ENCODE assay signal across 1 cellular context in the genomic region with DNA sequence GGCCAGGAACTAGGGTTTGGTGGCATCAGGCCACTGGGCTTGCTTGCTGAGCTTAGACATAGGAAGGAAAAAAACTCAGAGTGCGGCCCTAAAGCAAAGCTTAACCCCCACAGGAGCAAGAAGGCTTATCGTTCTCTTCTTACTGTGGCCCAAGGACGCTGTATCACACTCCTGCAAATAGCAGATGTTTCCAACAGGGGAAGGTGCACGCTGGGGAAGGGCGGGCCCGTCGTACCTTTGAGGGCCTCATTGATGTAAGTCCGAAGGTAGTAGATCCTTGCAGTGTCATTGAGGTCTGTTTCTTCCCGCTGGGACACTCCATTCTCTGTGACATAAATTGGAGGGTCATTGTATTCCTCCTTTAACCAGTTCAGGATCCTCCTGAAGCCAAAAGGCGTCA.
TF ChIP-seq lines count a peak whose summit lies in the region.

No MANE protein-coding gene starts in this region.

TF ChIP-seq in K562, 482 proteins besides CTCF, POLR2A, EP300 and RAD21 (continues in another document):
- TF ChIP-seq TAL1 (IDR thresholded peaks at IDR 0.05), result peak; percentile 68; the same call in 1 of the 2 replicates
- no peak for TF ChIP-seq ZNF354B (CRISPR knock-in tag; IDR thresholded peaks at IDR 0.05)
- no peak for TF ChIP-seq RBM25 (IDR thresholded peaks at IDR 0.05; ENCODE audit: low read depth, low read length, severe bottlenecking)
- no peak for TF ChIP-seq ZNF695 (CRISPR knock-in tag; IDR thresholded peaks at IDR 0.05)
- TF ChIP-seq CBFA2T2 (conservative IDR thresholded peaks at IDR 0.05), result peak; percentile 72
- TF ChIP-seq CBX1 (IDR thresholded peaks at IDR 0.05; ENCODE audit: low read depth), result no peak
- TF ChIP-seq SRSF3 (IDR thresholded peaks at IDR 0.05; ENCODE audit: insufficient read depth, low read length), result no peak
- TF ChIP-seq CBFA2T3 (IDR thresholded peaks at IDR 0.05), result peak; percentile 85
- peak; percentile 70 for TF ChIP-seq TEAD4 (IDR thresholded peaks at IDR 0.05; ENCODE audit: low read length)
- no peak for TF ChIP-seq TEAD4 (CRISPR knock-in tag; IDR thresholded peaks at IDR 0.05; ENCODE audit: borderline replicate concordance)
- TF ChIP-seq RAD51 (IDR thresholded peaks at IDR 0.05; ENCODE audit: borderline replicate concordance, low read depth), result no peak
- no peak for TF ChIP-seq NR2C2 (CRISPR knock-in tag; IDR thresholded peaks at IDR 0.05)
- TF ChIP-seq NR2C2 (tag; IDR thresholded peaks at IDR 0.05), result no peak
- TF ChIP-seq, protein P1, sequence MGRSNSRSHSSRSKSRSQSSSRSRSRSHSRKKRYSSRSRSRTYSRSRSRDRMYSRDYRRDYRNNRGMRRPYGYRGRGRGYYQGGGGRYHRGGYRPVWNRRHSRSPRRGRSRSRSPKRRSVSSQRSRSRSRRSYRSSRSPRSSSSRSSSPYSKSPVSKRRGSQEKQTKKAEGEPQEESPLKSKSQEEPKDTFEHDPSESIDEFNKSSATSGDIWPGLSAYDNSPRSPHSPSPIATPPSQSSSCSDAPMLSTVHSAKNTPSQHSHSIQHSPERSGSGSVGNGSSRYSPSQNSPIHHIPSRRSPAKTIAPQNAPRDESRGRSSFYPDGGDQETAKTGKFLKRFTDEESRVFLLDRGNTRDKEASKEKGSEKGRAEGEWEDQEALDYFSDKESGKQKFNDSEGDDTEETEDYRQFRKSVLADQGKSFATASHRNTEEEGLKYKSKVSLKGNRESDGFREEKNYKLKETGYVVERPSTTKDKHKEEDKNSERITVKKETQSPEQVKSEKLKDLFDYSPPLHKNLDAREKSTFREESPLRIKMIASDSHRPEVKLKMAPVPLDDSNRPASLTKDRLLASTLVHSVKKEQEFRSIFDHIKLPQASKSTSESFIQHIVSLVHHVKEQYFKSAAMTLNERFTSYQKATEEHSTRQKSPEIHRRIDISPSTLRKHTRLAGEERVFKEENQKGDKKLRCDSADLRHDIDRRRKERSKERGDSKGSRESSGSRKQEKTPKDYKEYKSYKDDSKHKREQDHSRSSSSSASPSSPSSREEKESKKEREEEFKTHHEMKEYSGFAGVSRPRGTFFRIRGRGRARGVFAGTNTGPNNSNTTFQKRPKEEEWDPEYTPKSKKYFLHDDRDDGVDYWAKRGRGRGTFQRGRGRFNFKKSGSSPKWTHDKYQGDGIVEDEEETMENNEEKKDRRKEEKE (IDR thresholded peaks at IDR 0.05; ENCODE audit: borderline replicate concordance in 1 of 2, control insufficient read depth in 1 of 2, low read depth in 2 of 2, low read length in 1 of 2), result no peak
- no peak for TF ChIP-seq MTA3 (IDR thresholded peaks at IDR 0.05; ENCODE audit: borderline replicate concordance)
- TF ChIP-seq, protein P2, sequence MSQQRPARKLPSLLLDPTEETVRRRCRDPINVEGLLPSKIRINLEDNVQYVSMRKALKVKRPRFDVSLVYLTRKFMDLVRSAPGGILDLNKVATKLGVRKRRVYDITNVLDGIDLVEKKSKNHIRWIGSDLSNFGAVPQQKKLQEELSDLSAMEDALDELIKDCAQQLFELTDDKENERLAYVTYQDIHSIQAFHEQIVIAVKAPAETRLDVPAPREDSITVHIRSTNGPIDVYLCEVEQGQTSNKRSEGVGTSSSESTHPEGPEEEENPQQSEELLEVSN (IDR thresholded peaks at IDR 0.05; ENCODE audit: borderline replicate concordance in 1 of 2, extremely low read depth in 1 of 2, insufficient read depth in 1 of 2, insufficient read length in 1 of 2, low read depth in 1 of 2, low read length in 1 of 2, poor library complexity in 1 of 2, severe bottlenecking in 1 of 2), result peak in 1 of 2 experiments; percentile 15
- no peak for TF ChIP-seq ZNF408 (CRISPR knock-in tag; IDR thresholded peaks at IDR 0.05; ENCODE audit: low read depth)
- no peak for TF ChIP-seq SETDB1 (IDR thresholded peaks at IDR 0.05; ENCODE audit: low read length)
- no peak for TF ChIP-seq ZBTB1 (CRISPR knock-in tag; IDR thresholded peaks at IDR 0.05; ENCODE audit: borderline replicate concordance, low read depth)
- TF ChIP-seq CHD2 (IDR thresholded peaks at IDR 0.05; ENCODE audit: low read depth, low read length), result no peak
- TF ChIP-seq STAT5A (IDR thresholded peaks at IDR 0.05; ENCODE audit: borderline replicate concordance, low read length), result peak; percentile 48; the same call in 1 of the 2 replicates
- TF ChIP-seq POLR2B (IDR thresholded peaks at IDR 0.05; ENCODE audit: low read depth, partially characterized antibody), result no peak
- TF ChIP-seq YBX1 (IDR thresholded peaks at IDR 0.05), result no peak
- peak in 1 of 2 experiments; percentile 39; a peak in 1 of 4 replicates for TF ChIP-seq TRIM24 (IDR thresholded peaks at IDR 0.05)
- TF ChIP-seq ZNF699 (CRISPR knock-in tag; IDR thresholded peaks at IDR 0.05; ENCODE audit: insufficient replicate concordance), result no peak
- TF ChIP-seq POLR2AphosphoS5 (IDR thresholded peaks at IDR 0.05; ENCODE audit: control insufficient read depth, insufficient read depth, low read depth, low read length), result 0 out of 2 replicates have a peak, but pooled peaks have one; percentile 23
- TF ChIP-seq ZFX (CRISPR knock-in tag; IDR thresholded peaks at IDR 0.05), result no peak
- no peak for TF ChIP-seq FOXK2 (conservative IDR thresholded peaks at IDR 0.05 in 1 of 2, IDR thresholded peaks at IDR 0.05 in 1 of 2; ENCODE audit: low read depth in 2 of 2)
- no peak for TF ChIP-seq MEF2A (IDR thresholded peaks at IDR 0.05; ENCODE audit: control insufficient read depth, low read depth, low read length)
- TF ChIP-seq DPF2 (IDR thresholded peaks at IDR 0.05), result peak; percentile 43
- TF ChIP-seq TCF3 (CRISPR knock-in tag; IDR thresholded peaks at IDR 0.05), result peak; percentile 65
- no peak for TF ChIP-seq TEAD2 (tag; IDR thresholded peaks at IDR 0.05)
- TF ChIP-seq MAZ (CRISPR knock-in tag; conservative IDR thresholded peaks at IDR 0.05 in 1 of 2, IDR thresholded peaks at IDR 0.05 in 1 of 2), result no peak
- TF ChIP-seq, protein P3, sequence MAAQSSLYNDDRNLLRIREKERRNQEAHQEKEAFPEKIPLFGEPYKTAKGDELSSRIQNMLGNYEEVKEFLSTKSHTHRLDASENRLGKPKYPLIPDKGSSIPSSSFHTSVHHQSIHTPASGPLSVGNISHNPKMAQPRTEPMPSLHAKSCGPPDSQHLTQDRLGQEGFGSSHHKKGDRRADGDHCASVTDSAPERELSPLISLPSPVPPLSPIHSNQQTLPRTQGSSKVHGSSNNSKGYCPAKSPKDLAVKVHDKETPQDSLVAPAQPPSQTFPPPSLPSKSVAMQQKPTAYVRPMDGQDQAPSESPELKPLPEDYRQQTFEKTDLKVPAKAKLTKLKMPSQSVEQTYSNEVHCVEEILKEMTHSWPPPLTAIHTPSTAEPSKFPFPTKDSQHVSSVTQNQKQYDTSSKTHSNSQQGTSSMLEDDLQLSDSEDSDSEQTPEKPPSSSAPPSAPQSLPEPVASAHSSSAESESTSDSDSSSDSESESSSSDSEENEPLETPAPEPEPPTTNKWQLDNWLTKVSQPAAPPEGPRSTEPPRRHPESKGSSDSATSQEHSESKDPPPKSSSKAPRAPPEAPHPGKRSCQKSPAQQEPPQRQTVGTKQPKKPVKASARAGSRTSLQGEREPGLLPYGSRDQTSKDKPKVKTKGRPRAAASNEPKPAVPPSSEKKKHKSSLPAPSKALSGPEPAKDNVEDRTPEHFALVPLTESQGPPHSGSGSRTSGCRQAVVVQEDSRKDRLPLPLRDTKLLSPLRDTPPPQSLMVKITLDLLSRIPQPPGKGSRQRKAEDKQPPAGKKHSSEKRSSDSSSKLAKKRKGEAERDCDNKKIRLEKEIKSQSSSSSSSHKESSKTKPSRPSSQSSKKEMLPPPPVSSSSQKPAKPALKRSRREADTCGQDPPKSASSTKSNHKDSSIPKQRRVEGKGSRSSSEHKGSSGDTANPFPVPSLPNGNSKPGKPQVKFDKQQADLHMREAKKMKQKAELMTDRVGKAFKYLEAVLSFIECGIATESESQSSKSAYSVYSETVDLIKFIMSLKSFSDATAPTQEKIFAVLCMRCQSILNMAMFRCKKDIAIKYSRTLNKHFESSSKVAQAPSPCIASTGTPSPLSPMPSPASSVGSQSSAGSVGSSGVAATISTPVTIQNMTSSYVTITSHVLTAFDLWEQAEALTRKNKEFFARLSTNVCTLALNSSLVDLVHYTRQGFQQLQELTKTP (IDR thresholded peaks at IDR 0.05; ENCODE audit: low read depth in 1 of 2, partially characterized antibody in 2 of 2), result no peak
- no peak for TF ChIP-seq HCFC1 (IDR thresholded peaks at IDR 0.05; ENCODE audit: low read depth, low read length)
- no peak for TF ChIP-seq ZC3H11A (IDR thresholded peaks at IDR 0.05; ENCODE audit: low read depth, low read length)
- TF ChIP-seq CTBP1 (IDR thresholded peaks at IDR 0.05; ENCODE audit: borderline replicate concordance), result peak; percentile 11; the same call in 1 of the 2 replicates
- TF ChIP-seq ZNF324 (CRISPR knock-in tag; IDR thresholded peaks at IDR 0.05), result no peak
- TF ChIP-seq, protein P4, sequence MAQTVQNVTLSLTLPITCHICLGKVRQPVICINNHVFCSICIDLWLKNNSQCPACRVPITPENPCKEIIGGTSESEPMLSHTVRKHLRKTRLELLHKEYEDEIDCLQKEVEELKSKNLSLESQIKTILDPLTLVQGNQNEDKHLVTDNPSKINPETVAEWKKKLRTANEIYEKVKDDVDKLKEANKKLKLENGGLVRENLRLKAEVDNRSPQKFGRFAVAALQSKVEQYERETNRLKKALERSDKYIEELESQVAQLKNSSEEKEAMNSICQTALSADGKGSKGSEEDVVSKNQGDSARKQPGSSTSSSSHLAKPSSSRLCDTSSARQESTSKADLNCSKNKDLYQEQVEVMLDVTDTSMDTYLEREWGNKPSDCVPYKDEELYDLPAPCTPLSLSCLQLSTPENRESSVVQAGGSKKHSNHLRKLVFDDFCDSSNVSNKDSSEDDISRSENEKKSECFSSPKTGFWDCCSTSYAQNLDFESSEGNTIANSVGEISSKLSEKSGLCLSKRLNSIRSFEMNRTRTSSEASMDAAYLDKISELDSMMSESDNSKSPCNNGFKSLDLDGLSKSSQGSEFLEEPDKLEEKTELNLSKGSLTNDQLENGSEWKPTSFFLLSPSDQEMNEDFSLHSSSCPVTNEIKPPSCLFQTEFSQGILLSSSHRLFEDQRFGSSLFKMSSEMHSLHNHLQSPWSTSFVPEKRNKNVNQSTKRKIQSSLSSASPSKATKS (CRISPR knock-in tag; IDR thresholded peaks at IDR 0.05), result no peak
- peak; percentile 49; the same call in 1 of the 2 replicates for TF ChIP-seq NCOR1 (IDR thresholded peaks at IDR 0.05)
- TF ChIP-seq ZSCAN29 (IDR thresholded peaks at IDR 0.05), result no peak
- no peak for TF ChIP-seq PCBP1 (IDR thresholded peaks at IDR 0.05; ENCODE audit: low read depth, low read length, poor library complexity, severe bottlenecking)
- peak; percentile 58 for TF ChIP-seq ARID1B (IDR thresholded peaks at IDR 0.05)
- TF ChIP-seq NCOA6 (IDR thresholded peaks at IDR 0.05), result no peak
- TF ChIP-seq ZNF175 (CRISPR knock-in tag; IDR thresholded peaks at IDR 0.05; ENCODE audit: low read depth), result no peak
- no peak for TF ChIP-seq HNRNPLL (IDR thresholded peaks at IDR 0.05; ENCODE audit: low read depth, low read length, poor library complexity, severe bottlenecking)
- TF ChIP-seq CBX2 (IDR thresholded peaks at IDR 0.05; ENCODE audit: insufficient read depth, low read length, poor library complexity, severe bottlenecking), result no peak
- TF ChIP-seq TCFL5 (CRISPR knock-in tag; conservative IDR thresholded peaks at IDR 0.05), result no peak
- no peak for TF ChIP-seq PRMT5 (CRISPR knock-in tag; IDR thresholded peaks at IDR 0.05)
- no peak for TF ChIP-seq ZNF79 (CRISPR knock-in tag; IDR thresholded peaks at IDR 0.05; ENCODE audit: low read depth)
- TF ChIP-seq, protein P5, sequence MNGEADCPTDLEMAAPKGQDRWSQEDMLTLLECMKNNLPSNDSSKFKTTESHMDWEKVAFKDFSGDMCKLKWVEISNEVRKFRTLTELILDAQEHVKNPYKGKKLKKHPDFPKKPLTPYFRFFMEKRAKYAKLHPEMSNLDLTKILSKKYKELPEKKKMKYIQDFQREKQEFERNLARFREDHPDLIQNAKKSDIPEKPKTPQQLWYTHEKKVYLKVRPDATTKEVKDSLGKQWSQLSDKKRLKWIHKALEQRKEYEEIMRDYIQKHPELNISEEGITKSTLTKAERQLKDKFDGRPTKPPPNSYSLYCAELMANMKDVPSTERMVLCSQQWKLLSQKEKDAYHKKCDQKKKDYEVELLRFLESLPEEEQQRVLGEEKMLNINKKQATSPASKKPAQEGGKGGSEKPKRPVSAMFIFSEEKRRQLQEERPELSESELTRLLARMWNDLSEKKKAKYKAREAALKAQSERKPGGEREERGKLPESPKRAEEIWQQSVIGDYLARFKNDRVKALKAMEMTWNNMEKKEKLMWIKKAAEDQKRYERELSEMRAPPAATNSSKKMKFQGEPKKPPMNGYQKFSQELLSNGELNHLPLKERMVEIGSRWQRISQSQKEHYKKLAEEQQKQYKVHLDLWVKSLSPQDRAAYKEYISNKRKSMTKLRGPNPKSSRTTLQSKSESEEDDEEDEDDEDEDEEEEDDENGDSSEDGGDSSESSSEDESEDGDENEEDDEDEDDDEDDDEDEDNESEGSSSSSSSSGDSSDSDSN (IDR thresholded peaks at IDR 0.05; ENCODE audit: borderline replicate concordance in 1 of 2, low read depth in 2 of 2, low read length in 2 of 2), result no peak
- TF ChIP-seq SNIP1 (IDR thresholded peaks at IDR 0.05; ENCODE audit: low read depth), result no peak
- 0 out of 2 replicates have a peak, but pooled peaks have one; percentile 17 for TF ChIP-seq CXXC5 (CRISPR knock-in tag; IDR thresholded peaks at IDR 0.05)
- TF ChIP-seq KLF1 (tag; IDR thresholded peaks at IDR 0.05), result no peak
- TF ChIP-seq, protein P6, sequence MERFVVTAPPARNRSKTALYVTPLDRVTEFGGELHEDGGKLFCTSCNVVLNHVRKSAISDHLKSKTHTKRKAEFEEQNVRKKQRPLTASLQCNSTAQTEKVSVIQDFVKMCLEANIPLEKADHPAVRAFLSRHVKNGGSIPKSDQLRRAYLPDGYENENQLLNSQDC (CRISPR knock-in tag; IDR thresholded peaks at IDR 0.05), result no peak
- TF ChIP-seq PCBP2 (IDR thresholded peaks at IDR 0.05; ENCODE audit: low read depth, low read length, poor library complexity, severe bottlenecking), result no peak
